1 cellular context compared by ENCODE assay signal in genomic region chr3:65604863-65605526, GRCh38.
TF ChIP-seq lines count a peak whose summit lies in the region.

No MANE protein-coding gene starts in this region.

TF ChIP-seq in K562, 482 proteins besides CTCF, POLR2A, EP300 and RAD21 (continued from another document):
- TF ChIP-seq ZBTB2 (IDR thresholded peaks at IDR 0.05) (no peak), GTF2A2 (tag; IDR thresholded peaks at IDR 0.05) (no peak), KLF1 (tag; IDR thresholded peaks at IDR 0.05) (no peak), FOS (IDR thresholded peaks at IDR 0.05; ENCODE audit: extremely low read depth, insufficient read length) (peak; percentile 22), ATF3 (IDR thresholded peaks at IDR 0.05) (peak; percentile 88), ATF3 (CRISPR knock-in tag; conservative IDR thresholded peaks at IDR 0.05) (no peak), SLC30A9 (CRISPR knock-in tag; IDR thresholded peaks at IDR 0.05) (no peak), PHF20 (IDR thresholded peaks at IDR 0.05; ENCODE audit: partially characterized antibody) (no peak), CREM (IDR thresholded peaks at IDR 0.05; ENCODE audit: low read depth) (0 out of 2 replicates have a peak, but pooled peaks have one; percentile 14), ILF3 (IDR thresholded peaks at IDR 0.05; ENCODE audit: borderline replicate concordance) (no peak), CBFA2T3 (IDR thresholded peaks at IDR 0.05) (peak; percentile 84), ATF7 (IDR thresholded peaks at IDR 0.05) (peak; percentile 50; the same call in 1 of the 2 replicates), NFATC3 (IDR thresholded peaks at IDR 0.05) (no peak), IRF9 (tag; IDR thresholded peaks at IDR 0.05) (no peak), PRDM10 (IDR thresholded peaks at IDR 0.05; ENCODE audit: partially characterized antibody) (peak; percentile 44), MAZ (CRISPR knock-in tag; conservative IDR thresholded peaks at IDR 0.05 in 1 of 2, IDR thresholded peaks at IDR 0.05 in 1 of 2) (0 out of 4 replicates have a peak, but pooled peaks of 1 of the 2 experiments have one; percentile 21), JUND (IDR thresholded peaks at IDR 0.05; ENCODE audit: borderline replicate concordance, low read depth, low read length) (peak; percentile 95), JUND (tag; IDR thresholded peaks at IDR 0.05; ENCODE audit: borderline replicate concordance, low read depth, low read length) (peak; percentile 94; the same call in 2 of the 3 replicates), SREBF2 (CRISPR knock-in tag; IDR thresholded peaks at IDR 0.05) (no peak), E2F1 (CRISPR knock-in tag; IDR thresholded peaks at IDR 0.05) (no peak), SUPT5H (IDR thresholded peaks at IDR 0.05) (no peak)
